ENCODE assay signal across 19 cellular contexts in the genomic region with DNA sequence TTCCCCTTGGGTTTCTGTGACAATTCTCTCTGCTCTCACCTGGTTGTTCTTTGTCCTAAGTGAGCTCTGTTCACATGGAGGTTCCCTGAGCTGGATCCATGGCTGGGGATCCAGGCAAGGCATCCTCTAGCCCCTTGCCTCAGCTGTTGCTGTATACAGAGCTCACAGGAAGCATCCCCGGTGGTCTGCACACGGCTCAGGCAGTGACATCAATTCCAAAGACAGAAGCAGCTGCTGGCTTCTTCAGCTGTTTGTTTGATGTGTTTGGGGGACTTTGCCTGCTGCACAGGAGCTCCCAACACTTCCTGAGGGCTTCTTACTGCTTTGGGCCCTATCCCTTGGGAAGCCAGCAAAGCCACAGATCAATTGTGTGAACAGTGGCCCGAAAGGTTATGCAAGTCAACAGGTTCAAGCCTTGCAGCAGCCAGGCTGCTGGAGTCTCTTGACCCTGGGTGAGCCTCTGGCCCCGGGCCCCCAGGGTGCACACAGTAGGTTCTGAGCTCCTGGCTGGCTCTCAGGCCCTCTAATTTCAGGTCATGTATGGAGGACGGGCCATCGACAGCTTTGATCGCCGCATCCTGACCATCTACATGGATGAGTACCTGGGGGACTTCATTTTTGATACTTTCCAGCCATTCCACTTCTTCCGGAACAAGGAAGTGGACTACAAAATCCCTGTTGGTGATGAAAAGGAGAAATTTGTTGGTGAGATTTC.
"Had no signal": no experiment of that assay in that cellular context is flagged by ENCODE, and none has a peak within 500 bp of the region (broad histone marks: within the 10 kb centered on the region; RNA-seq: fewer than 3 reads in every experiment).

No MANE protein-coding gene starts in this region.

- H3K27me3 ChIP-seq: breast epithelium, gastroesophageal sphincter, hepatocyte, suprapubic skin, transverse colon had no signal

- H3K4me3 ChIP-seq: breast epithelium, gastroesophageal sphincter, hepatocyte, suprapubic skin, transverse colon had no signal

- H3K4me2 ChIP-seq: hepatocyte had no signal

- H2AFZ ChIP-seq: hepatocyte had no signal

- H3K79me2 ChIP-seq: hepatocyte had no signal

- H3K27ac ChIP-seq: breast epithelium, gastroesophageal sphincter, hepatocyte, suprapubic skin, transverse colon had no signal

- H3K9me3 ChIP-seq: breast epithelium, gastroesophageal sphincter, suprapubic skin, transverse colon had no signal

- H3K36me3 ChIP-seq: breast epithelium, transverse colon had no signal

- DNase-seq: activated CD4-positive, alpha-beta memory T cell treated with anti-CD3 and anti-CD28 coated beads, Interleukin-2, amount 10 ng/mL, durations not matched to agents 7 days and 5 days; activated CD4-positive, alpha-beta T cell treated with anti-CD3 and anti-CD28 coated beads for 1 hour; activated CD4-positive, alpha-beta T cell treated with anti-CD3 and anti-CD28 coated beads, Interleukin-2, amount 10 ng/mL, durations not matched to agents 7 days and 5 days; activated gamma-delta T cell treated with Interleukin-2 at 50 U/mL for 16 hours; activated naive CD4-positive, alpha-beta T cell treated with anti-CD3 and anti-CD28 coated beads, Interleukin-2, amount 50 U/mL, for 16 hours; activated T-cell treated with anti-CD3 and anti-CD28 coated beads, Interleukin-2, amount 50 U/mL, for 4 hours; amniotic stem cell; central memory CD4-positive, alpha-beta T cell; left colon; mammary epithelial cell; small intestine; stimulated activated CD4-positive, alpha-beta T cell treated with anti-CD3 and anti-CD28 coated beads, Interleukin-4, amount 100 ng/mL, for 4 hours; stimulated activated CD8-positive, alpha-beta memory T cell treated with anti-CD3 and anti-CD28 coated beads, Interleukin-4, amount 100 ng/mL, for 48 hours; T-helper 2 cell; transverse colon had no signal

- H3K4me1 ChIP-seq: breast epithelium, gastroesophageal sphincter, suprapubic skin, transverse colon had no signal
